In genomic region chr2:37925063-37925897, GRCh38 we compare ENCODE assay signal across 8 cellular contexts. TPM values are rescaled to one million over a fixed set of nuclear protein-coding genes. Genes with fewer than 3 reads are reported as not detected.
DNase-seq lines count a peak whose midpoint lies in the region; ATAC-seq, FAIRE-seq and TF ChIP-seq lines count a peak whose summit lies in the region.

A gene with protein sequence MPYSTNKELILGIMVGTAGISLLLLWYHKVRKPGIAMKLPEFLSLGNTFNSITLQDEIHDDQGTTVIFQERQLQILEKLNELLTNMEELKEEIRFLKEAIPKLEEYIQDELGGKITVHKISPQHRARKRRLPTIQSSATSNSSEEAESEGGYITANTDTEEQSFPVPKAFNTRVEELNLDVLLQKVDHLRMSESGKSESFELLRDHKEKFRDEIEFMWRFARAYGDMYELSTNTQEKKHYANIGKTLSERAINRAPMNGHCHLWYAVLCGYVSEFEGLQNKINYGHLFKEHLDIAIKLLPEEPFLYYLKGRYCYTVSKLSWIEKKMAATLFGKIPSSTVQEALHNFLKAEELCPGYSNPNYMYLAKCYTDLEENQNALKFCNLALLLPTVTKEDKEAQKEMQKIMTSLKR (plus strand): TSS chr2:37925287. CDS start chr2:37929278, 3,991 bp downstream.

- BruUV-seq in PC-9 (replicated peaks; lab: Mats Ljungman, UMichigan) = TSS peak; percentile 91

- H4K20me1 ChIP-seq in PC-9 (ENCODE audit: insufficient read depth) = no peaks in the 10 kb centered on the region

- CTCF ChIA-PET in PC-9 (lab: Charles Lee) = interaction anchor here (0.6 to 1.0 kb wide), 2 partner anchors 15 to 46 kb away, joined by 3 to 9 read pairs; no protein-coding TSS in a partner anchor

- peak; percentile 92 for ATAC-seq in GM21447 (IDR thresholded peaks at IDR 0.05; ENCODE audit: unreplicated experiment)
- ATAC-seq in activated T-cell treated with anti-CD3 and anti-CD28 coated beads, Interleukin-2, amount 50 U/mL, for 4 hours = peak; percentile 87

- H2AFZ ChIP-seq in PC-9 = peak within 1 kb of the TSS; percentile 92

- H3K9me3 ChIP-seq in PC-9 (ENCODE audit: insufficient read depth, low read depth) = no peaks in the 10 kb centered on the region
- H3K9me3 ChIP-seq in esophagus muscularis mucosa = no peaks in the 10 kb centered on the region
- no peaks in the 10 kb centered on the region for H3K9me3 ChIP-seq in muscle layer of duodenum (ENCODE audit: control insufficient read depth in 1 of 2, low read length in 2 of 2)

- no peak for TF ChIP-seq CTCF in D721Med (IDR thresholded peaks at IDR 0.05; ENCODE audit: insufficient read depth, missing control alignments)
- TF ChIP-seq CTCF in PC-9 (conservative IDR thresholded peaks at IDR 0.05) = no peak
- peak in 1 of 3 experiments; percentile 6 for TF ChIP-seq CTCF in esophagus muscularis mucosa (IDR thresholded peaks at IDR 0.05)

- no peaks in the 10 kb centered on the region for H3K9me3 Mint-ChIP-seq in activated T-cell treated with anti-CD3 and anti-CD28 coated beads, Interleukin-2, amount 50 U/mL, for 4 hours

- H3K4me1 ChIP-seq in PC-9 (replicated peaks; ENCODE audit: insufficient read depth) = peaks cover 15% of the 10 kb centered on the region
- peaks cover 4 to 36% (median 25%) of the 10 kb centered on the region in 4 donors for H3K4me1 ChIP-seq in esophagus muscularis mucosa
- peaks cover 0 to 8% of the 10 kb centered on the region in 2 donors for H3K4me1 ChIP-seq in muscle layer of duodenum (ENCODE audit: control insufficient read depth in 1 of 2, insufficient read depth in 2 of 2, low read length in 2 of 2)

- H3K36me3 Mint-ChIP-seq in activated T-cell treated with anti-CD3 and anti-CD28 coated beads, Interleukin-2, amount 50 U/mL, for 4 hours (ENCODE audit: insufficient read depth) = peaks cover 3% of the 10 kb centered on the region

- H3K4me3 ChIP-seq in PC-9 (peak within 1 kb of the TSS; percentile 94), esophagus muscularis mucosa (peak within 1 kb of the TSS; percentile 71 to 91 (median 82)), muscle layer of duodenum (ENCODE audit: low read depth in 1 of 2, low read length in 2 of 2) (peak within 1 kb of the TSS; percentile 88 to 92)

- POLR2A ChIA-PET in PC-9 (lab: Charles Lee; ENCODE audit: unreplicated experiment) = interaction anchor here (0.6 kb wide), 1 partner anchor 457 kb away, joined by 3 read pairs; no protein-coding TSS in a partner anchor

- H3K4me3 Mint-ChIP-seq in activated T-cell treated with anti-CD3 and anti-CD28 coated beads, Interleukin-2, amount 50 U/mL, for 4 hours = peak within 1 kb of the TSS; percentile 97

- FAIRE-seq in D721Med (lab: Jason Lieb, UNC) = no peak

- H3K27me3 ChIP-seq in PC-9 (ENCODE audit: insufficient read depth, low read depth) = no peaks in the 10 kb centered on the region
- H3K27me3 ChIP-seq in esophagus muscularis mucosa = no peaks in the 10 kb centered on the region
- no peaks in the 10 kb centered on the region for H3K27me3 ChIP-seq in muscle layer of duodenum (ENCODE audit: low read depth, low read length)

- H3K4me1 Mint-ChIP-seq in activated T-cell treated with anti-CD3 and anti-CD28 coated beads, Interleukin-2, amount 50 U/mL, for 4 hours (ENCODE audit: low read depth) = peaks cover 13% of the 10 kb centered on the region

- DNase-seq in D721Med (ENCODE audit: insufficient read length, low spot score) (peak; percentile 38), HuH-7 (ENCODE audit: low spot score) (peak; percentile 85), PC-9 (peak; percentile 89 to 95), esophagus muscularis mucosa (ENCODE audit: extremely low spot score) (peak; percentile 97)
- peak; percentile 72 for DNase-seq in activated T-cell treated with anti-CD3 and anti-CD28 coated beads, Interleukin-2, amount 50 U/mL, for 4 hours
- DNase-seq in stimulated activated CD8-positive, alpha-beta memory T cell treated with anti-CD3 and anti-CD28 coated beads, Interleukin-7, amount 100 ng/mL, for 4 hours (ENCODE audit: low read depth in 2 of 2) = peak; percentile 58 to 81

- intact Hi-C loops in PC-9 (cut with micrococcal nuclease; ENCODE audit: unreplicated experiment) (no loop called here), esophagus muscularis mucosa (cut with DNase I) (no loop called here)

- H3K36me3 ChIP-seq in PC-9 (ENCODE audit: low read depth) (no peaks in the 10 kb centered on the region), esophagus muscularis mucosa (peaks cover 0 to 6% (median 0%) of the 10 kb centered on the region in 4 donors), muscle layer of duodenum (ENCODE audit: control insufficient read depth in 1 of 2, insufficient read depth in 2 of 2, low read length in 2 of 2) (no peaks in the 10 kb centered on the region)

- H3K79me2 ChIP-seq in PC-9 (ENCODE audit: low read depth) = no peaks in the 10 kb centered on the region

- WGBS in esophagus muscularis mucosa = 0% methylated on average over 34 of the region's 79 CpGs

- no peaks in the 10 kb centered on the region for H3K9me2 ChIP-seq in PC-9 (ENCODE audit: insufficient read depth)

- H3F3A ChIP-seq in PC-9 (ENCODE audit: insufficient read depth, low read depth) = peaks cover 14% of the 10 kb centered on the region

- TF ChIP-seq EP300 in esophagus muscularis mucosa (IDR thresholded peaks at IDR 0.05) = no peak

- H3K27me3 Mint-ChIP-seq in activated T-cell treated with anti-CD3 and anti-CD28 coated beads, Interleukin-2, amount 50 U/mL, for 4 hours (ENCODE audit: low read depth) = peaks cover 3% of the 10 kb centered on the region

- TF ChIP-seq POLR2A in esophagus muscularis mucosa (IDR thresholded peaks at IDR 0.05; ENCODE audit: low read depth) = peak; percentile 46

- H3K4me2 ChIP-seq in PC-9 = peak within 1 kb of the TSS; percentile 85

- H3K27ac ChIP-seq in PC-9 = peak within 1 kb of the TSS; percentile 77
- peak within 1 kb of the TSS; percentile 92 to 93 (median 93) for H3K27ac ChIP-seq in esophagus muscularis mucosa (replicated peaks in 1 of 4)
- H3K27ac ChIP-seq in muscle layer of duodenum (ENCODE audit: low read length) = peak within 1 kb of the TSS; percentile 82

RNA-seq across cellular contexts. Expression of the gene that starts here (rescaled TPM):
- total RNA-seq in PC-9 (2021) (4.0 and 5.3 TPM in 2 replicates), esophagus muscularis mucosa (10 to 100 TPM; 11.0 to 22.8 (median 13.2) TPM)
- 1 to 10 TPM; 3.4 to 4.3 (median 3.8) TPM for total RNA-seq in activated T-cell treated with anti-CD3 and anti-CD28 coated beads, Interleukin-2, amount 50 U/mL, for 4 hours

Comparison
In these comparisons a context has a peak if more than half of its experiments do, and no peak if none do; other contexts are left out.
1. Peak in every context shown above with its lines: DNase-seq, ATAC-seq, H3K4me3 ChIP-seq and H3K27ac ChIP-seq.
2. DNase-seq: peak in every context shown above with its lines; median percentile 97 in esophagus muscularis mucosa; 92 in PC-9; 85 in HuH-7; 72 in activated T-cell treated with anti-CD3 and anti-CD28 coated beads, Interleukin-2, amount 50 U/mL, for 4 hours; 70 in stimulated activated CD8-positive, alpha-beta memory T cell treated with anti-CD3 and anti-CD28 coated beads, Interleukin-7, amount 100 ng/mL, for 4 hours; 38 in D721Med.